10 cellular contexts compared by ENCODE assay signal in the genomic region with DNA sequence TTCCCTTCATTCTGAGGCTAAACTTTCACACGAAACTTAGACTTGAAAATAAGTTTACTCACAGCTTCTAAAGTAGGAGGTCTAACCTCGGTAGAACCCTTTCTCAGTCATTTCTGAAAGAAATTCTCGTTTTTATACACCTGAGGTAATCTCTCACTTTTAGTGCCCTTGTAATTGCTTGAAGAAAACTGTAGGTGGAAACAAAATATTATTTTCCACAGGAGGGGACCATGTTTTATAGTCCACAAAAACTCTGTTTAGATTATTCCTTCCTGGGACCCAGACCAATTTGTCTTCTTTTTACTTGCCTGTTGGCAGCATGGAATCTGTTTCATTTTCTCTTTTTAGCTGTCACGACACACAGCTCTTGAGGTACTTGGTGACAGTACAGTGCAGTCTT. TPM values are rescaled to one million over a fixed set of nuclear protein-coding genes. Genes with fewer than 3 reads are reported as not detected.
A peak's percentile ranks its signal among the peaks of the same experiment; 100 is the strongest.
DNase-seq lines count a peak whose midpoint lies in the region; ATAC-seq and TF ChIP-seq lines count a peak whose summit lies in the region.
"Had no signal": no experiment of that assay in that cellular context is flagged by ENCODE, and none has a peak within 500 bp of the region (broad histone marks: within the 10 kb centered on the region; RNA-seq: fewer than 3 reads in every experiment).

No MANE protein-coding gene starts in this region.

- ATAC-seq in activated naive CD4-positive, alpha-beta T cell treated with anti-CD3 and anti-CD28 coated beads, Interleukin-2, amount 50 U/mL, for 72 hours, result peak in 1 of 2 donors; percentile 18
- no peak for ATAC-seq in lower lobe of right lung
- ATAC-seq in GM21447 (IDR thresholded peaks at IDR 0.05; ENCODE audit: unreplicated experiment), result no peak
- no peak for ATAC-seq in GM21367 (IDR thresholded peaks at IDR 0.05; ENCODE audit: unreplicated experiment)

- no peaks in the 10 kb centered on the region for H3K9me3 Mint-ChIP-seq in activated naive CD4-positive, alpha-beta T cell treated with anti-CD3 and anti-CD28 coated beads, Interleukin-2, amount 50 U/mL, for 72 hours
- H3K9me3 Mint-ChIP-seq: mesothelial cell of epicardium had no signal

- peak overlapping the region; percentile 91 for H3K27ac ChIP-seq in lower lobe of right lung
- H3K27ac ChIP-seq: WERI-Rb-1 had no signal

- H3K36me3 ChIP-seq in BJ (ENCODE audit: control insufficient read depth, insufficient read depth, low read length) (no peaks in the 10 kb centered on the region), lower lobe of right lung (no peaks in the 10 kb centered on the region)
- H3K36me3 ChIP-seq: WERI-Rb-1 had no signal

- peaks cover 0 to 12% of the 10 kb centered on the region in 2 donors for H3K36me3 Mint-ChIP-seq in activated naive CD4-positive, alpha-beta T cell treated with anti-CD3 and anti-CD28 coated beads, Interleukin-2, amount 50 U/mL, for 72 hours
- H3K36me3 Mint-ChIP-seq: mesothelial cell of epicardium had no signal

- DNase-seq in BJ (ENCODE audit: low read depth), result no peak
- peak; percentile 6 for DNase-seq in GM20000 (ENCODE audit: low spot score)
- DNase-seq in activated naive CD4-positive, alpha-beta T cell treated with anti-CD3 and anti-CD28 coated beads, Interleukin-2, amount 50 U/mL, for 72 hours (ENCODE audit: low spot score in 2 of 2), result no peak
- no peak for DNase-seq in lower lobe of right lung
- DNase-seq in effector CD4-positive, alpha-beta T cell, result no peak
- no peak for DNase-seq in activated CD8-positive, alpha-beta memory T cell treated with anti-CD3 and anti-CD28 coated beads, Interleukin-2, amount 50 U/mL, for 48 hours
- DNase-seq: WERI-Rb-1 had no signal

- H3K4me3 ChIP-seq in BJ (ENCODE audit: low read depth, low read length) (peak overlapping the region; percentile 54), lower lobe of right lung (peak overlapping the region; percentile 67)

- no peaks in the 10 kb centered on the region for H3K4me1 ChIP-seq in lower lobe of right lung

- POLR2A ChIA-PET in BJ (lab: Charles Lee), result interaction anchor here (0.6 kb wide), 1 partner anchor 44 kb away, joined by 8 read pairs; no protein-coding TSS in a partner anchor

- H3K27ac Mint-ChIP-seq in activated naive CD4-positive, alpha-beta T cell treated with anti-CD3 and anti-CD28 coated beads, Interleukin-2, amount 50 U/mL, for 72 hours, result peak overlapping the region; percentile 95 to 97
- H3K27ac Mint-ChIP-seq: mesothelial cell of epicardium had no signal

- intact Hi-C loops in lower lobe of right lung (cut with DNase I), result no loop called here

- CTCF ChIA-PET in BJ (lab: Yijun Ruan, JAX), result no interaction called here

- TF ChIP-seq CTCF in BJ (IDR thresholded peaks at IDR 0.05; ENCODE audit: insufficient read depth, low read depth, low read length), result no peak
- no peak for TF ChIP-seq CTCF in GM20000 (IDR thresholded peaks at IDR 0.05; ENCODE audit: extremely low read depth, missing control alignments)
- TF ChIP-seq CTCF in lower lobe of right lung (IDR thresholded peaks at IDR 0.05), result peak; percentile 18

- H3K9me3 ChIP-seq in lower lobe of right lung, result no peaks in the 10 kb centered on the region

- no peaks in the 10 kb centered on the region for H3K27me3 ChIP-seq in BJ (ENCODE audit: control insufficient read depth, insufficient read depth, low read length)
- no peaks in the 10 kb centered on the region for H3K27me3 ChIP-seq in lower lobe of right lung (ENCODE audit: low read depth)

RNA-seq across cellular contexts. Expression of a gene that starts 0.9 kb away (rescaled TPM):
- 4.8 and 13.6 TPM in 2 replicates for polyA plus RNA-seq in BJ (2011; rRNA removed)
- polyA minus RNA-seq in BJ (2011; rRNA and poly(A)+ RNA removed), result 1.2 and 2.7 TPM in 2 replicates
- 10 to 100 TPM; 65.3 to 78.7 TPM for total RNA-seq in activated naive CD4-positive, alpha-beta T cell treated with anti-CD3 and anti-CD28 coated beads, Interleukin-2, amount 50 U/mL, for 72 hours
- 22.4 TPM for total RNA-seq in lower lobe of right lung
- total RNA-seq: mesothelial cell of epicardium had no signal
